9 cellular contexts compared by ENCODE assay signal in the genomic region with DNA sequence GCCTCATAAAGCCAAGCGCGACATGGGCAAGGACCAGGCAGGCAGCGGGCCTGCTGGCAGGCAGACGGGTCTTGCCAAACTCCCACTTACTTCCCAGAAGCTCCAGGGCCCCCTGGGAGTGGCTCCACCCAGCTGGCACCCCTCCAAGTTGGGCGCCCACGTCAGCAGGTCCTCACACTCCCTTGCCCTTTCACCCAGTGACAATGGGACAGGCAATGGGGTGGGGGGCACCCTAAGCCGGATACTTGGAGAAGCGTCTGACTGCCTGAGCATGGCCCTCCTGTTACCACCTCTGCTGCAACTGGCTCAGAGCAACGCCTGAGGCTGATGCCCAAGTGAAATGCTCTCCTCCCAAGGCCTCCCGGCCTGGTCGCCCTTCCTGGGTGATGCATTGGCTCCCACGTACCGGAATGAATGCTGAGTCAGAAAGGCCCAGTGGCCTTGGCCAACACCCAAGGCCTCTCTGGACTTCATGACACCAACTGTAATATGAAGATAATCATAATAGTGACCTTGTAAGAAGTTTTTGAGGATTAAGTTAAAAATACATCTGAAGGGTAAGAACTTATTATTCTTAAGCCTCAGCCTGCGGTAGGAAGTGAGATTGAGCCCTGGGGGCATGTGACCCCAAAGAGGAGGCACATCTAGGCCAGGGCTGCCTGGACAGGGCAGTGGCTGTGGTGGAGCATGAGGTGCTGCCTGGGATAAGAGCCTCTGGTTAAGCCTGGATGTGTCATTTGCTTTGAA. TPM values are rescaled to one million over a fixed set of nuclear protein-coding genes. Genes with fewer than 3 reads are reported as not detected.
A peak's percentile ranks its signal among the peaks of the same experiment; 100 is the strongest.
DNase-seq lines count a peak whose midpoint lies in the region; ATAC-seq, FAIRE-seq and TF ChIP-seq lines count a peak whose summit lies in the region.
"Had no signal": no experiment of that assay in that cellular context is flagged by ENCODE, and none has a peak within 500 bp of the region (broad histone marks: within the 10 kb centered on the region; RNA-seq: fewer than 3 reads in every experiment).

No MANE protein-coding gene starts in this region.

- H3K79me2 ChIP-seq in ACC112 (ENCODE audit: control insufficient read depth, insufficient read depth, low read length, unreplicated experiment), result no peaks in the 10 kb centered on the region

- ATAC-seq in HG03521 (IDR thresholded peaks at IDR 0.05; ENCODE audit: unreplicated experiment) (no peak), GM18520 (IDR thresholded peaks at IDR 0.05; ENCODE audit: unreplicated experiment) (no peak)

- no peak for FAIRE-seq in frontal cortex (lab: Jason Lieb, UNC)

- no peak overlapping the region for H3K4me3 Mint-ChIP-seq in nephron
- no peak overlapping the region for H3K4me3 Mint-ChIP-seq in activated T-helper 2 cell treated with anti-CD3 and anti-CD28 coated beads, Interferon-gamma antibody, Interleukin-2, Interleukin-4, amounts not matched to agents 10 μg/mL and 5 μg/mL and 100 μg/mL, durations not matched to agents 14 hours and 24 hours and 36 hours (ENCODE audit: low read depth)
- H3K4me3 Mint-ChIP-seq: CD14-positive monocyte had no signal

- H3K4me3 ChIP-seq in ACC112 (ENCODE audit: low read depth, low read length), result no peak overlapping the region; the same call in 1 of the 2 replicates
- no peak overlapping the region for H3K4me3 ChIP-seq in epithelial cell of proximal tubule (ENCODE audit: low read depth, low read length)

- DNase-seq in NCI-H460 (ENCODE audit: extremely low read depth, low read depth) (peak; percentile 94), epithelial cell of proximal tubule (ENCODE audit: low read depth) (peak; percentile 60), frontal cortex (ENCODE audit: low spot score in 2 of 2) (no peak)
- DNase-seq in activated T-helper 2 cell treated with anti-CD3 and anti-CD28 coated beads, Interferon-gamma antibody, Interleukin-2, Interleukin-4, amounts not matched to agents 10 μg/mL and 5 μg/mL and 100 μg/mL, durations not matched to agents 14 hours and 24 hours and 36 hours (ENCODE audit: low spot score), result no peak

- no peak for TF ChIP-seq CTCF in epithelial cell of proximal tubule (conservative IDR thresholded peaks at IDR 0.05; ENCODE audit: low read depth, low read length)
- no peak for TF ChIP-seq CTCF in nephron (IDR thresholded peaks at IDR 0.05; ENCODE audit: unreplicated experiment in 3 of 3)

- H3K27ac ChIP-seq in ACC112 (ENCODE audit: low read depth, low read length), result peak overlapping the region; percentile 98

- peak overlapping the region; percentile 40 to 74 (median 72) for H3K27ac Mint-ChIP-seq in nephron
- no peak overlapping the region for H3K27ac Mint-ChIP-seq in activated T-helper 2 cell treated with anti-CD3 and anti-CD28 coated beads, Interferon-gamma antibody, Interleukin-2, Interleukin-4, amounts not matched to agents 10 μg/mL and 5 μg/mL and 100 μg/mL, durations not matched to agents 14 hours and 24 hours and 36 hours

- no peaks in the 10 kb centered on the region for H3K9me3 Mint-ChIP-seq in nephron
- no peaks in the 10 kb centered on the region for H3K9me3 Mint-ChIP-seq in activated T-helper 2 cell treated with anti-CD3 and anti-CD28 coated beads, Interferon-gamma antibody, Interleukin-2, Interleukin-4, amounts not matched to agents 10 μg/mL and 5 μg/mL and 100 μg/mL, durations not matched to agents 14 hours and 24 hours and 36 hours

- peaks cover 3% of the 10 kb centered on the region for H3K27me3 Mint-ChIP-seq in nephron (ENCODE audit: low read depth)
- no peaks in the 10 kb centered on the region for H3K27me3 Mint-ChIP-seq in activated T-helper 2 cell treated with anti-CD3 and anti-CD28 coated beads, Interferon-gamma antibody, Interleukin-2, Interleukin-4, amounts not matched to agents 10 μg/mL and 5 μg/mL and 100 μg/mL, durations not matched to agents 14 hours and 24 hours and 36 hours (ENCODE audit: low read depth)

- no peak overlapping the region for H2AFZ ChIP-seq in ACC112 (ENCODE audit: low read length, unreplicated experiment)

- peaks cover 59% of the 10 kb centered on the region for H3K4me1 ChIP-seq in ACC112 (ENCODE audit: control insufficient read depth, insufficient read depth, low read length, unreplicated experiment)

- no peaks in the 10 kb centered on the region for H3K36me3 Mint-ChIP-seq in nephron (ENCODE audit: low read depth)
- no peaks in the 10 kb centered on the region for H3K36me3 Mint-ChIP-seq in activated T-helper 2 cell treated with anti-CD3 and anti-CD28 coated beads, Interferon-gamma antibody, Interleukin-2, Interleukin-4, amounts not matched to agents 10 μg/mL and 5 μg/mL and 100 μg/mL, durations not matched to agents 14 hours and 24 hours and 36 hours (ENCODE audit: low read depth)
- H3K36me3 Mint-ChIP-seq: CD14-positive monocyte had no signal

- intact Hi-C loops in activated T-helper 2 cell treated with anti-CD3 and anti-CD28 coated beads, Interferon-gamma antibody, Interleukin-2, Interleukin-4, amounts not matched to agents 10 μg/mL and 5 μg/mL and 100 μg/mL, durations not matched to agents 14 hours and 24 hours and 36 hours (cut with micrococcal nuclease), result no loop called here

- no peaks in the 10 kb centered on the region for H3K27me3 ChIP-seq in ACC112 (ENCODE audit: insufficient read depth, low read length)

- H3K4me1 Mint-ChIP-seq in nephron, result peaks cover 29% of the 10 kb centered on the region
- no peaks in the 10 kb centered on the region for H3K4me1 Mint-ChIP-seq in activated T-helper 2 cell treated with anti-CD3 and anti-CD28 coated beads, Interferon-gamma antibody, Interleukin-2, Interleukin-4, amounts not matched to agents 10 μg/mL and 5 μg/mL and 100 μg/mL, durations not matched to agents 14 hours and 24 hours and 36 hours (ENCODE audit: low read depth)
- H3K4me1 Mint-ChIP-seq: CD14-positive monocyte had no signal

- no peaks in the 10 kb centered on the region for H3K36me3 ChIP-seq in ACC112 (ENCODE audit: insufficient read depth, low read length)

RNA-seq across cellular contexts. Expression of gene KCNK3, which starts 31.7 kb away (rescaled TPM):
- total RNA-seq in NCI-H460 (2014; rRNA removed; shearing (Covaris generic)), result 0.87 and 1.2 TPM in 2 replicates
- 0.70 and 1.1 TPM in 2 replicates for polyA plus RNA-seq in NCI-H460 (2014; cell fraction: nucleus; rRNA removed)
- 1.9 and 5.1 TPM in 2 replicates for total RNA-seq in epithelial cell of proximal tubule
- total RNA-seq in frontal cortex, result 4.1 TPM
- not detected in 2 replicates for total RNA-seq in activated T-helper 2 cell treated with anti-CD3 and anti-CD28 coated beads, Interferon-gamma antibody, Interleukin-2, Interleukin-4, amounts not matched to agents 10 μg/mL and 5 μg/mL and 100 μg/mL, durations not matched to agents 14 hours and 24 hours and 36 hours
- polyA plus RNA-seq: CD14-positive monocyte had no signal

RNA-seq across cellular contexts. Expression of gene SLC35F6, which starts 39.9 kb away (rescaled TPM):
- total RNA-seq in NCI-H460 (2014; rRNA removed; shearing (Covaris generic)), result 48.6 and 48.9 TPM in 2 replicates
- polyA plus RNA-seq in NCI-H460 (2014; cell fraction: nucleus; rRNA removed), result 25.3 and 26.1 TPM in 2 replicates
- total RNA-seq in epithelial cell of proximal tubule, result 27.2 and 67.1 TPM in 2 replicates
- 17.5 TPM for total RNA-seq in frontal cortex
- 11.1 and 11.8 TPM in 2 replicates for total RNA-seq in activated T-helper 2 cell treated with anti-CD3 and anti-CD28 coated beads, Interferon-gamma antibody, Interleukin-2, Interleukin-4, amounts not matched to agents 10 μg/mL and 5 μg/mL and 100 μg/mL, durations not matched to agents 14 hours and 24 hours and 36 hours

Comparison
In these comparisons a context has a peak if more than half of its experiments do, and no peak if none do; other contexts are left out.
1. DNase-seq: peak in NCI-H460 (single experiment) and epithelial cell of proximal tubule (single experiment); none in frontal cortex (0 of 2) and activated T-helper 2 cell treated with anti-CD3 and anti-CD28 coated beads, Interferon-gamma antibody, Interleukin-2, Interleukin-4, amounts not matched to agents 10 μg/mL and 5 μg/mL and 100 μg/mL, durations not matched to agents 14 hours and 24 hours and 36 hours (single experiment).